Comparison of ENCODE assay signal across 8 cellular contexts in genomic region chr12:12442548-12443071, GRCh38.
DNase-seq lines count a peak whose midpoint lies in the region; ATAC-seq, FAIRE-seq and TF ChIP-seq lines count a peak whose summit lies in the region.

No MANE protein-coding gene starts in this region.

- TF ChIP-seq CTCF in astrocyte (IDR thresholded peaks at IDR 0.05; ENCODE audit: insufficient read depth, low read depth, low read length) (no peak), upper lobe of right lung (IDR thresholded peaks at IDR 0.05) (no peak)

- peak overlapping the region; percentile 55 for H3K4me2 ChIP-seq in astrocyte (ENCODE audit: low read length)

- H2AFZ ChIP-seq in astrocyte (ENCODE audit: low read depth, low read length): no peak overlapping the region

- peak overlapping the region; percentile 25 for H3K4me3 Mint-ChIP-seq in activated naive CD4-positive, alpha-beta T cell treated with anti-CD3 and anti-CD28 coated beads for 36 hours
- H3K4me3 Mint-ChIP-seq in astrocyte (ENCODE audit: unreplicated experiment): no peak overlapping the region

- DNase-seq in activated naive CD4-positive, alpha-beta T cell treated with anti-CD3 and anti-CD28 coated beads for 36 hours: no peak
- DNase-seq in activated naive CD4-positive, alpha-beta T cell treated with anti-CD3 and anti-CD28 coated beads, Interleukin-2, amount 50 U/mL, for 16 hours: no peak
- DNase-seq in astrocyte (ENCODE audit: low read depth) (peak; percentile 77), iris pigment epithelial cell (ENCODE audit: low read depth) (peak; percentile 89), upper lobe of right lung (no peak), SK-N-DZ (ENCODE audit: low spot score) (no peak), NOMO-1 treated with dmso at 0.1 percent for 144 hours (lab: John Stamatoyannopoulos, UW; ENCODE audit: unreplicated experiment) (no peak)

- H3K36me3 Mint-ChIP-seq in activated naive CD4-positive, alpha-beta T cell treated with anti-CD3 and anti-CD28 coated beads for 36 hours (ENCODE audit: low read depth): peaks cover 5% of the 10 kb centered on the region
- H3K36me3 Mint-ChIP-seq in astrocyte (ENCODE audit: low read depth, unreplicated experiment): peaks cover 2% of the 10 kb centered on the region

- peaks cover 58% of the 10 kb centered on the region for H3K4me1 Mint-ChIP-seq in activated naive CD4-positive, alpha-beta T cell treated with anti-CD3 and anti-CD28 coated beads for 36 hours (ENCODE audit: low read depth)
- H3K4me1 Mint-ChIP-seq in astrocyte (ENCODE audit: low read depth, unreplicated experiment): peaks cover 14% of the 10 kb centered on the region

- peaks cover 20% of the 10 kb centered on the region for H3K4me1 ChIP-seq in astrocyte (ENCODE audit: insufficient read depth, low read length)
- H3K4me1 ChIP-seq in upper lobe of right lung: peaks cover 38% of the 10 kb centered on the region

- CTCF ChIA-PET in activated naive CD4-positive, alpha-beta T cell treated with anti-CD3 and anti-CD28 coated beads for 36 hours (lab: Charles Lee): interaction anchor here (0.7 to 1.8 kb wide), 6 partner anchors 13 to 203 kb away, joined by 3 to 9 read pairs (median 3); no protein-coding TSS in a partner anchor

- H4K20me1 ChIP-seq in astrocyte (ENCODE audit: insufficient read depth, low read length): no peaks in the 10 kb centered on the region

- no peaks in the 10 kb centered on the region for H3K36me3 ChIP-seq in astrocyte (ENCODE audit: insufficient read depth, low read length)
- H3K36me3 ChIP-seq in upper lobe of right lung: no peaks in the 10 kb centered on the region

- H3K9me3 ChIP-seq in astrocyte (ENCODE audit: insufficient read depth, low read depth, low read length): no peaks in the 10 kb centered on the region
- no peaks in the 10 kb centered on the region for H3K9me3 ChIP-seq in upper lobe of right lung

- no peaks in the 10 kb centered on the region for H3K27me3 Mint-ChIP-seq in activated naive CD4-positive, alpha-beta T cell treated with anti-CD3 and anti-CD28 coated beads for 36 hours (ENCODE audit: low read depth)
- no peaks in the 10 kb centered on the region for H3K27me3 Mint-ChIP-seq in astrocyte (ENCODE audit: low read depth, unreplicated experiment)

- H3K27ac Mint-ChIP-seq in activated naive CD4-positive, alpha-beta T cell treated with anti-CD3 and anti-CD28 coated beads for 36 hours: peak overlapping the region; percentile 91
- H3K27ac Mint-ChIP-seq in astrocyte (ENCODE audit: unreplicated experiment): peak overlapping the region; percentile 60

- ATAC-seq in upper lobe of right lung (no peak), GM21717 (IDR thresholded peaks at IDR 0.05; ENCODE audit: unreplicated experiment) (no peak)

- H3K9ac ChIP-seq in astrocyte (ENCODE audit: low read length): no peak overlapping the region

- peak overlapping the region; percentile 51 for H3K27ac ChIP-seq in astrocyte (ENCODE audit: low read depth, low read length)
- H3K27ac ChIP-seq in upper lobe of right lung: peak overlapping the region; percentile 51

- intact Hi-C loops in activated naive CD4-positive, alpha-beta T cell treated with anti-CD3 and anti-CD28 coated beads for 36 hours (cut with micrococcal nuclease): loop anchor here (1.0 to 2.0 kb wide), 7 partner anchors 14 to 122 kb away; partner anchors contain the start of gene BORCS5
- intact Hi-C loops in upper lobe of right lung (cut with DNase I): no loop called here

- no peaks in the 10 kb centered on the region for H3K9me3 Mint-ChIP-seq in activated naive CD4-positive, alpha-beta T cell treated with anti-CD3 and anti-CD28 coated beads for 36 hours
- no peaks in the 10 kb centered on the region for H3K9me3 Mint-ChIP-seq in astrocyte (ENCODE audit: unreplicated experiment)

- H3K27me3 ChIP-seq in astrocyte (ENCODE audit: insufficient read depth, low read length) (no peaks in the 10 kb centered on the region), upper lobe of right lung (no peaks in the 10 kb centered on the region)

- no peak for FAIRE-seq in astrocyte (lab: Jason Lieb, UNC)

- H3K4me3 ChIP-seq in astrocyte (ENCODE audit: insufficient read depth, low read depth, low read length) (no peak overlapping the region), upper lobe of right lung (no peak overlapping the region)

- H3K79me2 ChIP-seq in astrocyte (ENCODE audit: insufficient read depth, low read length): no peaks in the 10 kb centered on the region

Comparison
In these comparisons a context has a peak if more than half of its experiments do, and no peak if none do; other contexts are left out.
1. DNase-seq: peak in astrocyte (single experiment) and iris pigment epithelial cell (single experiment); none in activated naive CD4-positive, alpha-beta T cell treated with anti-CD3 and anti-CD28 coated beads for 36 hours (single experiment), activated naive CD4-positive, alpha-beta T cell treated with anti-CD3 and anti-CD28 coated beads, Interleukin-2, amount 50 U/mL, for 16 hours (single experiment), upper lobe of right lung (single experiment), SK-N-DZ (single experiment) and NOMO-1 treated with dmso at 0.1 percent for 144 hours (single experiment).